In the genomic region with DNA sequence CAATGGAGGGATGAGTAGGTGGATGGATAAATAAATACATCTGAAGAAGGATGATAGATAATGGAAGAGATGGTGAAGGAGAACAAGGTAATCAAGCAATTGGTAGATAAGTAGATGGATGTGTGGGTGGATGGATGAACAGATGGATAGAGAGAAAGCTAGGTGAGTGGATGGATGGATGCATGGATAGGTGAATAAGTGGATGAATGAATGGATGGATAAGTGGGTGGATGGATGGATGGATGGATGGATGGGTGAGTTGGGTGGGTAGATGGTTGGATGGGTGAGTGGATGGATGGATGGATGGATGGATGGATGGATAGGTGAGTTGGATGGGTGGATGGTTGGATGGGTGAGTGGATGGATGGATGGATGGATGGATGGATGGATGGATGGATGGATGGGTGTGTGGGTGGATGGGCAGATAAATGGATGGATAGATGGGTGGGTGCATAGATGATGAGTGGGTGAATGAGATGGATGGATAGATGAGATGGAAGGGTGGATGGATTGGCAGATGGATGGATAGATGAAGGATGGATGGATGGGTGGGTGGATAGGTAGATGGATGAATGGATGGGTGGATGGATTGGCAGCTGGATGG, we compare ENCODE assay signal across 2 cellular contexts.
A peak's percentile ranks its signal among the peaks of the same experiment; 100 is the strongest.
TF ChIP-seq lines count a peak whose summit lies in the region.

No MANE protein-coding gene starts in this region.

TF ChIP-seq in HCT116, 20 proteins besides CTCF, POLR2A, EP300 and RAD21:
- no peak for TF ChIP-seq SRF (IDR thresholded peaks at IDR 0.05; ENCODE audit: low read depth)
- TF ChIP-seq EZH2 (IDR thresholded peaks at IDR 0.05): no peak
- no peak for TF ChIP-seq FOSL1 (IDR thresholded peaks at IDR 0.05; ENCODE audit: low read depth)
- no peak for TF ChIP-seq ZNF274 (IDR thresholded peaks at IDR 0.05; ENCODE audit: low read depth, low read length)
- no peak for TF ChIP-seq REST (IDR thresholded peaks at IDR 0.05; ENCODE audit: low read depth)
- TF ChIP-seq SP1 (IDR thresholded peaks at IDR 0.05; ENCODE audit: low read depth): no peak
- no peak for TF ChIP-seq ELF1 (IDR thresholded peaks at IDR 0.05; ENCODE audit: borderline replicate concordance, low read depth)
- TF ChIP-seq ZFX (IDR thresholded peaks at IDR 0.05): no peak
- no peak for TF ChIP-seq CEBPB (IDR thresholded peaks at IDR 0.05; ENCODE audit: low read depth)
- TF ChIP-seq SIN3A (IDR thresholded peaks at IDR 0.05; ENCODE audit: low read depth): no peak
- no peak for TF ChIP-seq MAX (IDR thresholded peaks at IDR 0.05)
- TF ChIP-seq POLR2AphosphoS5 (IDR thresholded peaks at IDR 0.05; ENCODE audit: low read depth, low read length): no peak
- TF ChIP-seq EGR1 (IDR thresholded peaks at IDR 0.05; ENCODE audit: low read depth): no peak
- TF ChIP-seq EZH2phosphoT487 (IDR thresholded peaks at IDR 0.05; ENCODE audit: borderline replicate concordance): no peak
- no peak for TF ChIP-seq JUND (IDR thresholded peaks at IDR 0.05)
TF ChIP-seq in HCT116: peak in this region for 0.

TF ChIP-seq in K562, 482 proteins besides CTCF, POLR2A, EP300 and RAD21:
- TF ChIP-seq EHMT2 (IDR thresholded peaks at IDR 0.05) (peak; percentile 41; the same call in 1 of the 2 replicates), BRF2 (IDR thresholded peaks at IDR 0.05; ENCODE audit: borderline replicate concordance, insufficient read depth, insufficient read length) (no peak), EGR1 (conservative IDR thresholded peaks at IDR 0.05) (0 out of 2 replicates have a peak, but pooled peaks have one; percentile 19), CREBBP (IDR thresholded peaks at IDR 0.05; ENCODE audit: low read depth, low read length) (peak; percentile 34), ZNF232 (CRISPR knock-in tag; IDR thresholded peaks at IDR 0.05) (no peak), PRMT5 (CRISPR knock-in tag; IDR thresholded peaks at IDR 0.05) (no peak), KDM1A (IDR thresholded peaks at IDR 0.05) (0 out of 4 replicates have a peak, but pooled peaks have one; percentile 24 to 28)
